8 cellular contexts compared by ENCODE assay signal in genomic region chrX:52262195-52262546, GRCh38.
A peak's percentile ranks its signal among the peaks of the same experiment; 100 is the strongest.
DNase-seq lines count a peak whose midpoint lies in the region; ATAC-seq and TF ChIP-seq lines count a peak whose summit lies in the region.

No MANE protein-coding gene starts in this region.

- DNase-seq in GM12865 (ENCODE audit: low read depth) (no peak), coronary artery (ENCODE audit: low spot score) (no peak), NCI-H446 treated with DMSO at 0.1 percent for 48 hours (lab: John Stamatoyannopoulos, UW) (no peak), RPMI8226 (no peak)
- no peak for DNase-seq in naive thymus-derived CD4-positive, alpha-beta T cell

- no peaks in the 10 kb centered on the region for H3K36me3 ChIP-seq in KOPT-K1 (ENCODE audit: insufficient read depth, low read length)
- H3K36me3 ChIP-seq in naive thymus-derived CD4-positive, alpha-beta T cell (ENCODE audit: control insufficient read depth in 2 of 3, insufficient read depth in 3 of 3, low read length in 3 of 3): no peaks in the 10 kb centered on the region

- H3K27ac ChIP-seq in KOPT-K1 (ENCODE audit: low read depth, low read length, poor library complexity, severe bottlenecking) (peak overlapping the region; percentile 59), coronary artery (peak overlapping the region; percentile 83 to 88)
- peak overlapping the region; percentile 74 for H3K27ac ChIP-seq in naive thymus-derived CD4-positive, alpha-beta T cell (ENCODE audit: low read depth, low read length)

- H3K9me3 ChIP-seq in KOPT-K1 (ENCODE audit: insufficient read depth, low read length, poor library complexity, severe bottlenecking): no peaks in the 10 kb centered on the region
- H3K9me3 ChIP-seq in naive thymus-derived CD4-positive, alpha-beta T cell (ENCODE audit: control insufficient read depth in 2 of 3, low read length in 3 of 3): no peaks in the 10 kb centered on the region

- intact Hi-C loops in naive thymus-derived CD4-positive, alpha-beta T cell (cut with micrococcal nuclease): loop anchor here (5.0 to 10.0 kb wide), 4 partner anchors 765 to 1570 kb away; partner anchors contain the start of genes KANTR (in 1 of the 2), NUDT10 (in 1 of the 2) and NUDT11 (in 1 of the 2)

- H3K9me3 Mint-ChIP-seq in naive thymus-derived CD4-positive, alpha-beta T cell: peaks cover 0 to 5% (median 0%) of the 10 kb centered on the region in 11 donors

- H3K4me1 ChIP-seq in naive thymus-derived CD4-positive, alpha-beta T cell (ENCODE audit: control insufficient read depth in 2 of 2, insufficient read depth in 2 of 2, low read length in 2 of 2): peaks cover 0 to 12% of the 10 kb centered on the region in 2 donors

- peaks cover 8 to 13% (median 10%) of the 10 kb centered on the region in 5 donors for H3K27me3 Mint-ChIP-seq in naive thymus-derived CD4-positive, alpha-beta T cell

- H3K4me1 Mint-ChIP-seq in naive thymus-derived CD4-positive, alpha-beta T cell: peaks cover 5 to 24% (median 16%) of the 10 kb centered on the region in 7 donors

- peak overlapping the region; percentile 87 to 99 (median 96) for H3K4me3 Mint-ChIP-seq in naive thymus-derived CD4-positive, alpha-beta T cell

- peak overlapping the region; percentile 72 for H3K4me3 ChIP-seq in GM12865 (ENCODE audit: low read depth, low read length)
- H3K4me3 ChIP-seq in coronary artery: peak overlapping the region; percentile 73
- H3K4me3 ChIP-seq in naive thymus-derived CD4-positive, alpha-beta T cell (ENCODE audit: low read length): peak overlapping the region; percentile 78

- ATAC-seq in naive thymus-derived CD4-positive, alpha-beta T cell: no peak
- ATAC-seq in GM21529 (IDR thresholded peaks at IDR 0.05; ENCODE audit: unreplicated experiment) (no peak), GM18511 (IDR thresholded peaks at IDR 0.05; ENCODE audit: unreplicated experiment) (no peak)

- POLR2A ChIA-PET in naive thymus-derived CD4-positive, alpha-beta T cell (lab: Charles Lee): interaction anchor here (1.1 to 1.4 kb wide), 3 partner anchors 460 to 866 kb away, joined by 3 read pairs; no protein-coding TSS in a partner anchor

- H3K27ac Mint-ChIP-seq in naive thymus-derived CD4-positive, alpha-beta T cell: peak overlapping the region; percentile 91 to 99 (median 98)

- CTCF ChIA-PET in naive thymus-derived CD4-positive, alpha-beta T cell (lab: Charles Lee): interaction anchor here (0.7 to 1.8 kb wide), 2 partner anchors 12 to 775 kb away, joined by 3 to 6 read pairs; no protein-coding TSS in a partner anchor

- H3K36me3 Mint-ChIP-seq in naive thymus-derived CD4-positive, alpha-beta T cell: no peaks in the 10 kb centered on the region

- no peak for TF ChIP-seq CTCF in GM12865 (IDR thresholded peaks at IDR 0.05; ENCODE audit: insufficient read depth, low read depth, low read length, missing control alignments)
- no peak for TF ChIP-seq CTCF in coronary artery (IDR thresholded peaks at IDR 0.05)

- H3K27me3 ChIP-seq in naive thymus-derived CD4-positive, alpha-beta T cell (ENCODE audit: control insufficient read depth in 2 of 2, insufficient read depth in 2 of 2, low read length in 2 of 2): no peaks in the 10 kb centered on the region
